In the genomic region with DNA sequence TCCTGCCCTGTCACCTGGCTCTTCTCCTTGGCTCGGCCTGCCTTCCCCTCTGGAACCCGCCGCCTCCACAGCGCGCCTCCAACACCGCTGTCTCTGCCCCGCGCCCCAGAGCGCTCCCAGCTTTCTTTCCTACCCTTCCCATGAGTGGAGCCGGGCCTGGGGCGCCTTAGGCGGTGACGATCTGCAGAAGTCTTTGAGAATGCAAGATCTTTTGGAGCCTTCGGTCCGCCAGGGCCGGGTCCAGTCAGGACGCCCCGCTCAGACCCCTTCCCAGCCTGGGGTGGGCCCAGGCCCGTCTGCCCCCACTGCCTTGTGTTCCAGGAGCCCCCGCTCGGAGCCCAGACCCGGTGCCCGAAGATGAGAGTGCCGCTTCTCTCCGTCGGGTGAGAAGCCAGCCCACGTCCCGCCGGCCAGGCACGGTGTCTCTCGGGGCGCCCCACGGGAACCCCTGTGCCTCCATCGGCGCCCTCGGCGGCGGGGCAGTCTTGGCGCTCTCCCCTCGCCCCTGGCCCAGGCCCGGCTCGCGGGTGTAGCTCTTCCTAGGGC, we compare ENCODE assay signal across 13 cellular contexts. TPM values are rescaled to one million over a fixed set of nuclear protein-coding genes. Genes with fewer than 3 reads are reported as not detected.
DNase-seq lines count a peak whose midpoint lies in the region; ATAC-seq, FAIRE-seq and TF ChIP-seq lines count a peak whose summit lies in the region.
"Had no signal": no experiment of that assay in that cellular context is flagged by ENCODE, and none has a peak within 500 bp of the region (broad histone marks: within the 10 kb centered on the region; RNA-seq: fewer than 3 reads in every experiment).

No MANE protein-coding gene starts in this region.

- peak overlapping the region; percentile 28 to 31 for H3K4me3 ChIP-seq in vagina
- H3K4me3 ChIP-seq in PC-3 (ENCODE audit: low read length): no peak overlapping the region
- H3K4me3 ChIP-seq: BLaER1 treated with 17β-estradiol and CSF1 and Interleukin-3, amounts not matched to agents 10 nM and 100 nM; body of pancreas had no signal

- no peaks in the 10 kb centered on the region for H3K36me3 ChIP-seq in vagina
- no peaks in the 10 kb centered on the region for H3K36me3 ChIP-seq in PC-3 (ENCODE audit: low read depth, low read length)
- H3K36me3 ChIP-seq: BLaER1 treated with 17β-estradiol and CSF1 and Interleukin-3, amounts not matched to agents 10 nM and 100 nM; WERI-Rb-1 had no signal

- H3K36me3 Mint-ChIP-seq in endothelial cell (ENCODE audit: low read depth, unreplicated experiment): peaks cover 4% of the 10 kb centered on the region
- no peaks in the 10 kb centered on the region for H3K36me3 Mint-ChIP-seq in natural killer cell treated with Interleukin-12 subunit alpha and Interleukin-12 subunit beta and Interleukin-15 and Interleukin-18, amount 100 ng/mL, for 72 hours

- H3K9me3 ChIP-seq in vagina (no peaks in the 10 kb centered on the region), PC-3 (ENCODE audit: low read length) (no peaks in the 10 kb centered on the region)
- H3K9me3 ChIP-seq: body of pancreas had no signal

- H3K9me3 Mint-ChIP-seq in endothelial cell (ENCODE audit: unreplicated experiment): no peaks in the 10 kb centered on the region
- no peaks in the 10 kb centered on the region for H3K9me3 Mint-ChIP-seq in natural killer cell treated with Interleukin-12 subunit alpha and Interleukin-12 subunit beta and Interleukin-15 and Interleukin-18, amount 100 ng/mL, for 72 hours

- intact Hi-C loops in left cardiac atrium (cut with DNase I): no loop called here
- intact Hi-C loops in Right ventricle myocardium inferior (cut with DNase I): no loop called here
- intact Hi-C loops in vagina (cut with DNase I): no loop called here
- intact Hi-C loops in PC-3 (cut with micrococcal nuclease): no loop called here

- H3K4me1 ChIP-seq in vagina (peaks cover 16% of the 10 kb centered on the region), PC-3 (ENCODE audit: insufficient read depth, low read length) (no peaks in the 10 kb centered on the region)

- H3K4me1 Mint-ChIP-seq in endothelial cell (ENCODE audit: unreplicated experiment): peaks cover 9% of the 10 kb centered on the region
- peaks cover 17 to 18% of the 10 kb centered on the region in 2 donors for H3K4me1 Mint-ChIP-seq in natural killer cell treated with Interleukin-12 subunit alpha and Interleukin-12 subunit beta and Interleukin-15 and Interleukin-18, amount 100 ng/mL, for 72 hours (ENCODE audit: low read depth in 2 of 2)

- H3K9me2 ChIP-seq in PC-3 (replicated peaks; ENCODE audit: low read length): no peaks in the 10 kb centered on the region

- no TSS peak for BruUV-seq in PC-3 (replicated peaks; lab: Mats Ljungman, UMichigan)

- H3K27ac ChIP-seq in vagina (no peak overlapping the region), PC-3 (ENCODE audit: low read length) (no peak overlapping the region)
- H3K27ac ChIP-seq: BLaER1 treated with 17β-estradiol and CSF1 and Interleukin-3, amounts not matched to agents 10 nM and 100 nM; body of pancreas had no signal

- ATAC-seq in left cardiac atrium (peak; percentile 16 to 19), Right ventricle myocardium inferior (no peak), PC-3 (no peak), HG02840 (IDR thresholded peaks at IDR 0.05; ENCODE audit: low FRiP score, unreplicated experiment) (no peak)
- ATAC-seq in natural killer cell treated with Interleukin-12 subunit alpha and Interleukin-12 subunit beta and Interleukin-15 and Interleukin-18, amount 100 ng/mL, for 72 hours: peak in 1 of 2 donors; percentile 10

- DNase-seq in left cardiac atrium (no peak), Right ventricle myocardium inferior (ENCODE audit: missing footprints) (no peak), endothelial cell (ENCODE audit: low spot score) (peak; percentile 31), vagina (ENCODE audit: extremely low spot score in 2 of 2) (no peak), GM12891 (ENCODE audit: insufficient read length, low spot score) (no peak), PC-3 (no peak)
- peak; percentile 69 for DNase-seq in natural killer cell treated with Interleukin-12 subunit alpha and Interleukin-12 subunit beta and Interleukin-15 and Interleukin-18, amount 100 ng/mL, for 72 hours (ENCODE audit: low spot score)
- DNase-seq: body of pancreas, HCEC 1CT, NCI-H510A treated with DMSO at 0.1 percent for 48 hours, WERI-Rb-1 had no signal

- no peak overlapping the region for H3K27ac Mint-ChIP-seq in endothelial cell (ENCODE audit: unreplicated experiment)
- no peak overlapping the region for H3K27ac Mint-ChIP-seq in natural killer cell treated with Interleukin-12 subunit alpha and Interleukin-12 subunit beta and Interleukin-15 and Interleukin-18, amount 100 ng/mL, for 72 hours

- H3K9ac ChIP-seq in PC-3 (ENCODE audit: low read length): no peak overlapping the region
- H3K9ac ChIP-seq: BLaER1 treated with 17β-estradiol and CSF1 and Interleukin-3, amounts not matched to agents 10 nM and 100 nM had no signal

- CTCF ChIA-PET in PC-3 (lab: Charles Lee): no interaction called here

- TF ChIP-seq CTCF in endothelial cell (IDR thresholded peaks at IDR 0.05; ENCODE audit: unreplicated experiment): no peak
- TF ChIP-seq CTCF in vagina (IDR thresholded peaks at IDR 0.05): no peak
- TF ChIP-seq CTCF in PC-3 (conservative IDR thresholded peaks at IDR 0.05; ENCODE audit: low read depth, low read length): no peak

- peaks cover 10% of the 10 kb centered on the region for H3K27me3 ChIP-seq in vagina
- H3K27me3 ChIP-seq in PC-3 (ENCODE audit: low read length): peaks cover 43% of the 10 kb centered on the region

- no peaks in the 10 kb centered on the region for H3F3A ChIP-seq in PC-3 (ENCODE audit: low read length, unreplicated experiment)

- POLR2A ChIA-PET in PC-3 (lab: Charles Lee; ENCODE audit: unreplicated experiment): no interaction called here

- H2AFZ ChIP-seq in PC-3 (ENCODE audit: low read length): no peak overlapping the region

- H3K79me2 ChIP-seq in PC-3 (ENCODE audit: low read length): no peaks in the 10 kb centered on the region

- no peaks in the 10 kb centered on the region for H4K20me1 ChIP-seq in PC-3 (ENCODE audit: low read length)

- no peak overlapping the region for H3K4me3 Mint-ChIP-seq in endothelial cell (ENCODE audit: unreplicated experiment)
- H3K4me3 Mint-ChIP-seq in natural killer cell treated with Interleukin-12 subunit alpha and Interleukin-12 subunit beta and Interleukin-15 and Interleukin-18, amount 100 ng/mL, for 72 hours: no peak overlapping the region

- FAIRE-seq in GM12891 (lab: Jason Lieb, UNC): no peak

- no peak overlapping the region for H3K4me2 ChIP-seq in PC-3 (ENCODE audit: low read length)

- H3K27me3 Mint-ChIP-seq in endothelial cell (ENCODE audit: unreplicated experiment): peaks cover 12% of the 10 kb centered on the region
- peaks cover 52 to 68% of the 10 kb centered on the region in 2 donors for H3K27me3 Mint-ChIP-seq in natural killer cell treated with Interleukin-12 subunit alpha and Interleukin-12 subunit beta and Interleukin-15 and Interleukin-18, amount 100 ng/mL, for 72 hours

- TF ChIP-seq POLR2A in vagina (IDR thresholded peaks at IDR 0.05) (no peak), GM12891 (IDR thresholded peaks at IDR 0.05; ENCODE audit: low read depth, low read length) (no peak)

TF ChIP-seq in GM12891, 5 proteins besides CTCF, POLR2A, EP300 and RAD21:
- TF ChIP-seq SPI1 (IDR thresholded peaks at IDR 0.05; ENCODE audit: low read depth, low read length): no peak
TF ChIP-seq in GM12891: peak in this region for 0.

RNA-seq across cellular contexts. Expression of a gene that starts 40.0 kb away (rescaled TPM):
- total RNA-seq in left cardiac atrium: 1 to 10 TPM; 3.8 to 6.8 TPM
- total RNA-seq in Right ventricle myocardium inferior: 9.4 TPM
- total RNA-seq in endothelial cell (ENCODE audit: unreplicated experiment): 1.7 TPM
- total RNA-seq in natural killer cell treated with Interleukin-12 subunit alpha and Interleukin-12 subunit beta and Interleukin-15 and Interleukin-18, amount 100 ng/mL, for 72 hours: 10 to 100 TPM; 10.5 to 22.6 TPM
- 2.7 TPM for total RNA-seq in vagina
- 6.4 TPM for polyA plus RNA-seq in GM12891 (2012; ENCODE audit: low read depth, missing spikeins)
- total RNA-seq in PC-3 (2014; rRNA removed): 8.8 and 9.2 TPM in 2 replicates

RNA-seq across cellular contexts. Expression of a gene that starts 49.7 kb away (rescaled TPM):
- total RNA-seq in left cardiac atrium: 10 to 100 TPM; 14.8 to 22.2 TPM
- total RNA-seq in Right ventricle myocardium inferior: 15.7 TPM
- 3.9 TPM for total RNA-seq in endothelial cell (ENCODE audit: unreplicated experiment)
- 10 to 100 TPM in 1 of 2 donors, 1 to 10 TPM in 1; 5.2 to 16.8 TPM for total RNA-seq in natural killer cell treated with Interleukin-12 subunit alpha and Interleukin-12 subunit beta and Interleukin-15 and Interleukin-18, amount 100 ng/mL, for 72 hours
- 12.0 TPM for total RNA-seq in vagina
- 8.9 TPM for polyA plus RNA-seq in GM12891 (2012; ENCODE audit: low read depth, missing spikeins)
- total RNA-seq in PC-3 (2014; rRNA removed): 11.8 and 14.8 TPM in 2 replicates

Comparison
In these comparisons a context has a peak if more than half of its experiments do, and no peak if none do; other contexts are left out.
1. ATAC-seq: peak in left cardiac atrium (2 of 2); none in Right ventricle myocardium inferior (single experiment), PC-3 (single experiment) and HG02840 (single experiment).
2. DNase-seq: peak in endothelial cell (single experiment) and natural killer cell treated with Interleukin-12 subunit alpha and Interleukin-12 subunit beta and Interleukin-15 and Interleukin-18, amount 100 ng/mL, for 72 hours (single experiment); none in left cardiac atrium (single experiment), Right ventricle myocardium inferior (single experiment), vagina (0 of 2), GM12891 (single experiment) and PC-3 (single experiment).